ENCODE assay signal across 13 cellular contexts in the genomic region with DNA sequence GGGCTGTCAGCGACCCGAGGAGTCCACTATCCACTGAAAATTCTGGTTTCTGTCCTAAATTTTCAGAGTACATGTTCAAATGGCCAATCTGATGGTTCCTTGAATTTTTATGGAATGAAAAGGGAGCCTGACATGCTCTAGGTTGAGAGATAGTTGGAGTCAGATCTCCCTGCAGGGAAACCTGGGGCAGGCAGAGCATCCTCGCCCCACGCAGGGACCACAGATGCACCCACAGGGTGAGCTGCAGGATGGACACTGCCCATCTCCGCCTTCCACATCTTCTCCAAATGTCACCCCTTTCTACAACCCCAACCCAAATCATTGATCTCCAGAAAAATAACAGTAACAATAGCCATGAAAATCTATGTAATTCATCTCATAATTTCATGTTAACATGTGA.
DNase-seq lines count a peak whose midpoint lies in the region; ATAC-seq and TF ChIP-seq lines count a peak whose summit lies in the region.
"Had no signal": no experiment of that assay in that cellular context is flagged by ENCODE, and none has a peak within 500 bp of the region (broad histone marks: within the 10 kb centered on the region; RNA-seq: fewer than 3 reads in every experiment).

No MANE protein-coding gene starts in this region.

- H3K4me2 ChIP-seq in trophoblast cell (ENCODE audit: low read length), result no peak overlapping the region
- H3K4me2 ChIP-seq: A549 had no signal

- H4K12ac ChIP-seq in trophoblast cell (ENCODE audit: low read depth, low read length), result no peak overlapping the region

- H3K4me3 Mint-ChIP-seq in CD8-positive, alpha-beta memory T cell, result peak overlapping the region in 2 of 7 donors; percentile 14 to 24
- no peak overlapping the region for H3K4me3 Mint-ChIP-seq in central memory CD8-positive, alpha-beta T cell
- no peak overlapping the region for H3K4me3 Mint-ChIP-seq in nephron progenitor cell

- H2AK5ac ChIP-seq in trophoblast cell (ENCODE audit: low read length), result no peak overlapping the region

- no peak overlapping the region for H2AFZ ChIP-seq in trophoblast cell (ENCODE audit: insufficient read depth, low read length, poor library complexity)

- CTCF ChIA-PET in CD8-positive, alpha-beta memory T cell (lab: Charles Lee), result interaction anchor here (1.0 to 6.9 kb wide), 4 partner anchors 11 to 35 kb away, joined by 3 to 107 read pairs (median 16); no protein-coding TSS in a partner anchor

- TF ChIP-seq CTCF in nephron progenitor cell (IDR thresholded peaks at IDR 0.05), result no peak

- H3K27me3 Mint-ChIP-seq in CD8-positive, alpha-beta memory T cell, result no peaks in the 10 kb centered on the region
- no peaks in the 10 kb centered on the region for H3K27me3 Mint-ChIP-seq in central memory CD8-positive, alpha-beta T cell
- H3K27me3 Mint-ChIP-seq in nephron progenitor cell (ENCODE audit: low read depth, poor library complexity), result peaks cover 53% of the 10 kb centered on the region

- no peaks in the 10 kb centered on the region for H3K36me3 ChIP-seq in CD8-positive, alpha-beta memory T cell (ENCODE audit: insufficient read depth, low read length)
- H3K36me3 ChIP-seq in trophoblast cell (ENCODE audit: control insufficient read depth in 1 of 2, insufficient read depth in 2 of 2, low read length in 2 of 2), result no peaks in the 10 kb centered on the region
- H3K36me3 ChIP-seq: BE2C had no signal

- no peaks in the 10 kb centered on the region for H3K27me3 ChIP-seq in CD8-positive, alpha-beta memory T cell (ENCODE audit: insufficient read depth, low read length, poor library complexity, severe bottlenecking)
- H3K27me3 ChIP-seq in trophoblast cell (ENCODE audit: insufficient read depth, low read length), result peaks cover 4% of the 10 kb centered on the region

- POLR2A ChIA-PET in CD8-positive, alpha-beta memory T cell (lab: Charles Lee), result no interaction called here

- no peak overlapping the region for H3K23ac ChIP-seq in trophoblast cell (ENCODE audit: low read length)

- H3K4me1 ChIP-seq in CD8-positive, alpha-beta memory T cell (ENCODE audit: insufficient read depth, low read length), result peaks cover 4% of the 10 kb centered on the region
- no peaks in the 10 kb centered on the region for H3K4me1 ChIP-seq in trophoblast cell (ENCODE audit: control insufficient read depth in 1 of 2, insufficient read depth in 2 of 2, low read length in 2 of 2)
- H3K4me1 ChIP-seq: A549, BE2C had no signal

- no peak for ATAC-seq in central memory CD8-positive, alpha-beta T cell (replicated peaks; ENCODE audit: extremely low read depth, poor library complexity, severe bottlenecking)
- ATAC-seq: A549, HCT116 had no signal

- H3K9ac ChIP-seq in trophoblast cell (ENCODE audit: low read length), result no peak overlapping the region

- H3K4me3 ChIP-seq in CD8-positive, alpha-beta memory T cell (ENCODE audit: low read length), result no peak overlapping the region
- no peak overlapping the region for H3K4me3 ChIP-seq in trophoblast cell (ENCODE audit: low read depth, low read length)
- H3K4me3 ChIP-seq: A549, GM12878 had no signal

- peaks cover 66 to 80% (median 67%) of the 10 kb centered on the region in 3 donors for H3K4me1 Mint-ChIP-seq in CD8-positive, alpha-beta memory T cell
- H3K4me1 Mint-ChIP-seq in central memory CD8-positive, alpha-beta T cell, result peaks cover 65% of the 10 kb centered on the region
- H3K4me1 Mint-ChIP-seq in nephron progenitor cell, result no peaks in the 10 kb centered on the region

- no peak overlapping the region for H3K14ac ChIP-seq in trophoblast cell (ENCODE audit: low read length)

- WGBS in trophoblast cell (ENCODE audit: extremely low coverage, insufficient coverage, insufficient read length), result no CpG with 5 or more reads among the region's 5 CpGs

- H2BK12ac ChIP-seq in trophoblast cell (ENCODE audit: low read length), result no peak overlapping the region

- H3K27ac ChIP-seq in CD8-positive, alpha-beta memory T cell (ENCODE audit: low read depth, low read length), result no peak overlapping the region
- no peak overlapping the region for H3K27ac ChIP-seq in trophoblast cell (ENCODE audit: low read depth, low read length)
- H3K27ac ChIP-seq: A549, HL-60 had no signal

- no peak overlapping the region for H2BK5ac ChIP-seq in trophoblast cell (ENCODE audit: low read depth, low read length, poor library complexity)

- DNase-seq in CD8-positive, alpha-beta memory T cell, result no peak
- DNase-seq in central memory CD8-positive, alpha-beta T cell (ENCODE audit: low spot score in 2 of 2), result no peak
- DNase-seq in nephron progenitor cell, result no peak
- DNase-seq in HCEC 1CT, result no peak
- DNase-seq in hepatic stellate cell (ENCODE audit: low spot score), result no peak
- DNase-seq in trophoblast cell, result no peak
- DNase-seq: BE2C, Calu3, DMS 273 treated with DMSO at 0.1 percent for 48 hours had no signal

- peaks cover 2 to 26% (median 16%) of the 10 kb centered on the region in 3 donors for H3K36me3 Mint-ChIP-seq in CD8-positive, alpha-beta memory T cell
- peaks cover 2% of the 10 kb centered on the region for H3K36me3 Mint-ChIP-seq in central memory CD8-positive, alpha-beta T cell (ENCODE audit: insufficient read depth)
- no peaks in the 10 kb centered on the region for H3K36me3 Mint-ChIP-seq in nephron progenitor cell (ENCODE audit: low read depth)

- H3K9me3 Mint-ChIP-seq in CD8-positive, alpha-beta memory T cell, result no peaks in the 10 kb centered on the region
- H3K9me3 Mint-ChIP-seq in central memory CD8-positive, alpha-beta T cell, result no peaks in the 10 kb centered on the region
- no peaks in the 10 kb centered on the region for H3K9me3 Mint-ChIP-seq in nephron progenitor cell

- no peak overlapping the region for H2BK120ac ChIP-seq in trophoblast cell (ENCODE audit: insufficient read depth, low read length, poor library complexity)

- H4K8ac ChIP-seq in trophoblast cell (ENCODE audit: low read depth, low read length), result no peak overlapping the region

- H3K27ac Mint-ChIP-seq in CD8-positive, alpha-beta memory T cell, result peak overlapping the region; percentile 15 to 91 (median 75)
- H3K27ac Mint-ChIP-seq in central memory CD8-positive, alpha-beta T cell (ENCODE audit: low read depth), result peak overlapping the region; percentile 85
- H3K27ac Mint-ChIP-seq in nephron progenitor cell, result peak overlapping the region; percentile 55

- no peak overlapping the region for H4K91ac ChIP-seq in trophoblast cell (ENCODE audit: low read depth, low read length)

- no peak overlapping the region for H3K18ac ChIP-seq in trophoblast cell (ENCODE audit: low read length)

- H3K79me2 ChIP-seq in trophoblast cell (ENCODE audit: control insufficient read depth, insufficient read depth, low read length, poor library complexity), result no peaks in the 10 kb centered on the region

- H3K4ac ChIP-seq in trophoblast cell (ENCODE audit: low read depth, low read length), result no peak overlapping the region

- H3K9me3 ChIP-seq in CD8-positive, alpha-beta memory T cell (ENCODE audit: low read length), result no peaks in the 10 kb centered on the region
- H3K9me3 ChIP-seq in trophoblast cell (ENCODE audit: insufficient read depth, low read depth, low read length), result no peaks in the 10 kb centered on the region
- H3K9me3 ChIP-seq: A549, BE2C had no signal

- H3K79me1 ChIP-seq in trophoblast cell (ENCODE audit: low read length), result no peaks in the 10 kb centered on the region
